Comparison of ENCODE assay signal across 23 cellular contexts in the genomic region with DNA sequence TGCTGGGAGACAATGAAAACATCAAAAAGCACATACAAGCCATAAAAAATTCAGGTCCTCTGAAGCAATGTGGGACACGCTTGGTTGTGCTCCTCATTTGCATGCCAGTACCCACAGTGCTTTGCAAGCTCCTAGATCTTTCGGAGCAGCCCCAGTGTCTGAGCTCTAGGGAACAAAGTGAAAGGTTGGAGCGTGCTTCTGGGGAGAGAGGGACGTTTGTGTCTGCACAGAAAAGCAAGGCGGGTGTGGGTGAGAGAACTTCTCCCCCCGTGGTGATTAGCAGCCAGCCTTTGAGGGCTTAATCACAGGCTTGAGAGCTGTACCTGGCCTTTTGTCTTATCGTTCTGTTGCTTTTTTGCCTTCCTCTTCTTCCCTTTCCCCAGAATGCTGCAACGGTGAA.
A peak's percentile ranks its signal among the peaks of the same experiment; 100 is the strongest.
DNase-seq lines count a peak whose midpoint lies in the region; ATAC-seq, FAIRE-seq and TF ChIP-seq lines count a peak whose summit lies in the region.
"Had no signal": no experiment of that assay in that cellular context is flagged by ENCODE, and none has a peak within 500 bp of the region (broad histone marks: within the 10 kb centered on the region; RNA-seq: fewer than 3 reads in every experiment).

No MANE protein-coding gene starts in this region.

- H3K27me3 Mint-ChIP-seq in WTC11 (ENCODE audit: low read depth), result peaks cover 3% of the 10 kb centered on the region; the same call in 1 of the 2 replicates

- intact Hi-C loops in sciatic nerve (cut with DNase I), result no loop called here

- no peak overlapping the region for H3K4me3 Mint-ChIP-seq in WTC11
- H3K4me3 Mint-ChIP-seq: activated naive CD8-positive, alpha-beta T cell treated with anti-CD3 and anti-CD28 coated beads, Interleukin-2, amount 50 U/mL, for 24 hours; CD8-positive, alpha-beta T cell; T-helper 1 cell treated with Interleukin-12 subunit alpha and Interleukin-12 subunit beta and Interleukin-4 antibody, amounts not matched to agents 30 μg/mL and 1 μg/mL, for 36 hours; type B pancreatic cell had no signal

- no peak for FAIRE-seq in RCC 7860 (lab: Jason Lieb, UNC)

- no peak overlapping the region for H3K27ac Mint-ChIP-seq in WTC11
- H3K27ac Mint-ChIP-seq: activated naive CD8-positive, alpha-beta T cell treated with anti-CD3 and anti-CD28 coated beads, Interleukin-2, amount 50 U/mL, for 24 hours; CD8-positive, alpha-beta T cell; T-helper 1 cell treated with Interleukin-12 subunit alpha and Interleukin-12 subunit beta and Interleukin-4 antibody, amounts not matched to agents 30 μg/mL and 1 μg/mL, for 36 hours; type B pancreatic cell had no signal

- peaks cover 7% of the 10 kb centered on the region; the same call in 1 of the 2 replicates for H3K4me1 Mint-ChIP-seq in WTC11
- H3K4me1 Mint-ChIP-seq: activated naive CD8-positive, alpha-beta T cell treated with anti-CD3 and anti-CD28 coated beads, Interleukin-2, amount 50 U/mL, for 24 hours had no signal

- H3K36me3 Mint-ChIP-seq in WTC11, result no peaks in the 10 kb centered on the region
- H3K36me3 Mint-ChIP-seq: CD8-positive, alpha-beta T cell; type B pancreatic cell had no signal

- POLR2A ChIA-PET in WTC11 (lab: Charles Lee), result no interaction called here

- ATAC-seq in WTC11 (peak; percentile 41; the same call in 1 of the 2 replicates), sciatic nerve (peak; percentile 79)
- ATAC-seq: activated naive CD8-positive, alpha-beta T cell treated with anti-CD3 and anti-CD28 coated beads, Interleukin-2, amount 50 U/mL, for 24 hours; CD8-positive, alpha-beta T cell; mucosa of descending colon had no signal

- peak; percentile 40 for DNase-seq in AG08395 (ENCODE audit: low spot score)
- DNase-seq in WTC11 (ENCODE audit: low spot score), result no peak
- DNase-seq in kidney glomerular epithelial cell (lab: John Stamatoyannopoulos, UW), result peak; percentile 10
- no peak for DNase-seq in sciatic nerve (ENCODE audit: low spot score)
- no peak for DNase-seq in DMS53 treated with DMSO at 0.1 percent for 48 hours (lab: John Stamatoyannopoulos, UW; ENCODE audit: unreplicated experiment)
- DNase-seq in NOMO-1 (lab: John Stamatoyannopoulos, UW; ENCODE audit: unreplicated experiment in 2 of 2), result no peak
- no peak for DNase-seq in RCC 7860 (ENCODE audit: low spot score)
- DNase-seq in NCI-H748 treated with DMSO at 0.1 percent for 48 hours (lab: John Stamatoyannopoulos, UW), result no peak
- DNase-seq: activated CD8-positive, alpha-beta memory T cell treated with anti-CD3 and anti-CD28 coated beads for 24 hours; activated naive CD8-positive, alpha-beta T cell treated with anti-CD3 and anti-CD28 coated beads, Interleukin-2, amount 50 U/mL, for 24 hours; CD8-positive, alpha-beta T cell; central memory CD4-positive, alpha-beta T cell; effector CD4-positive, alpha-beta T cell; esophagus squamous epithelium; IMR-90; islet precursor cell; mucosa of descending colon; NCI-H1694 treated with DMSO at 0.1 percent for 48 hours; NCI-H345; SHP77; stimulated activated CD4-positive, alpha-beta T cell treated with anti-CD3 and anti-CD28 coated beads, Interleukin-4, amount 100 ng/mL, for 24 hours had no signal

- H3K9me3 Mint-ChIP-seq in WTC11, result no peaks in the 10 kb centered on the region

- CTCF ChIA-PET in WTC11 (lab: Charles Lee), result interaction anchor here (0.7 kb wide), 1 partner anchor 203 kb away, joined by 3 read pairs; no protein-coding TSS in a partner anchor

- no peak for TF ChIP-seq CTCF in WTC11 (IDR thresholded peaks at IDR 0.05)

TF ChIP-seq in WTC11, 78 proteins besides CTCF, POLR2A, EP300 and RAD21:
- TF ChIP-seq RELA (CRISPR knock-in tag; IDR thresholded peaks at IDR 0.05; ENCODE audit: borderline replicate concordance), result no peak
- TF ChIP-seq, protein P1, sequence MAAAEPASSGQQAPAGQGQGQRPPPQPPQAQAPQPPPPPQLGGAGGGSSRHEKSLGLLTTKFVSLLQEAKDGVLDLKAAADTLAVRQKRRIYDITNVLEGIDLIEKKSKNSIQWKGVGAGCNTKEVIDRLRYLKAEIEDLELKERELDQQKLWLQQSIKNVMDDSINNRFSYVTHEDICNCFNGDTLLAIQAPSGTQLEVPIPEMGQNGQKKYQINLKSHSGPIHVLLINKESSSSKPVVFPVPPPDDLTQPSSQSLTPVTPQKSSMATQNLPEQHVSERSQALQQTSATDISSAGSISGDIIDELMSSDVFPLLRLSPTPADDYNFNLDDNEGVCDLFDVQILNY (CRISPR knock-in tag; IDR thresholded peaks at IDR 0.05), result no peak
- TF ChIP-seq KAT7 (CRISPR knock-in tag; IDR thresholded peaks at IDR 0.05; ENCODE audit: borderline replicate concordance), result no peak
- TF ChIP-seq CBFB (CRISPR knock-in tag; IDR thresholded peaks at IDR 0.05; ENCODE audit: low read depth), result no peak
- TF ChIP-seq, protein P2, sequence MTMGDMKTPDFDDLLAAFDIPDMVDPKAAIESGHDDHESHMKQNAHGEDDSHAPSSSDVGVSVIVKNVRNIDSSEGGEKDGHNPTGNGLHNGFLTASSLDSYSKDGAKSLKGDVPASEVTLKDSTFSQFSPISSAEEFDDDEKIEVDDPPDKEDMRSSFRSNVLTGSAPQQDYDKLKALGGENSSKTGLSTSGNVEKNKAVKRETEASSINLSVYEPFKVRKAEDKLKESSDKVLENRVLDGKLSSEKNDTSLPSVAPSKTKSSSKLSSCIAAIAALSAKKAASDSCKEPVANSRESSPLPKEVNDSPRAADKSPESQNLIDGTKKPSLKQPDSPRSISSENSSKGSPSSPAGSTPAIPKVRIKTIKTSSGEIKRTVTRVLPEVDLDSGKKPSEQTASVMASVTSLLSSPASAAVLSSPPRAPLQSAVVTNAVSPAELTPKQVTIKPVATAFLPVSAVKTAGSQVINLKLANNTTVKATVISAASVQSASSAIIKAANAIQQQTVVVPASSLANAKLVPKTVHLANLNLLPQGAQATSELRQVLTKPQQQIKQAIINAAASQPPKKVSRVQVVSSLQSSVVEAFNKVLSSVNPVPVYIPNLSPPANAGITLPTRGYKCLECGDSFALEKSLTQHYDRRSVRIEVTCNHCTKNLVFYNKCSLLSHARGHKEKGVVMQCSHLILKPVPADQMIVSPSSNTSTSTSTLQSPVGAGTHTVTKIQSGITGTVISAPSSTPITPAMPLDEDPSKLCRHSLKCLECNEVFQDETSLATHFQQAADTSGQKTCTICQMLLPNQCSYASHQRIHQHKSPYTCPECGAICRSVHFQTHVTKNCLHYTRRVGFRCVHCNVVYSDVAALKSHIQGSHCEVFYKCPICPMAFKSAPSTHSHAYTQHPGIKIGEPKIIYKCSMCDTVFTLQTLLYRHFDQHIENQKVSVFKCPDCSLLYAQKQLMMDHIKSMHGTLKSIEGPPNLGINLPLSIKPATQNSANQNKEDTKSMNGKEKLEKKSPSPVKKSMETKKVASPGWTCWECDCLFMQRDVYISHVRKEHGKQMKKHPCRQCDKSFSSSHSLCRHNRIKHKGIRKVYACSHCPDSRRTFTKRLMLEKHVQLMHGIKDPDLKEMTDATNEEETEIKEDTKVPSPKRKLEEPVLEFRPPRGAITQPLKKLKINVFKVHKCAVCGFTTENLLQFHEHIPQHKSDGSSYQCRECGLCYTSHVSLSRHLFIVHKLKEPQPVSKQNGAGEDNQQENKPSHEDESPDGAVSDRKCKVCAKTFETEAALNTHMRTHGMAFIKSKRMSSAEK (CRISPR knock-in tag; IDR thresholded peaks at IDR 0.05; ENCODE audit: borderline replicate concordance), result no peak
- TF ChIP-seq JAZF1 (CRISPR knock-in tag; IDR thresholded peaks at IDR 0.05), result no peak
- TF ChIP-seq MYBL2 (CRISPR knock-in tag; IDR thresholded peaks at IDR 0.05), result no peak
- no peak for TF ChIP-seq NFYB (CRISPR knock-in tag; conservative IDR thresholded peaks at IDR 0.05; ENCODE audit: low read depth)
- TF ChIP-seq, protein P3, sequence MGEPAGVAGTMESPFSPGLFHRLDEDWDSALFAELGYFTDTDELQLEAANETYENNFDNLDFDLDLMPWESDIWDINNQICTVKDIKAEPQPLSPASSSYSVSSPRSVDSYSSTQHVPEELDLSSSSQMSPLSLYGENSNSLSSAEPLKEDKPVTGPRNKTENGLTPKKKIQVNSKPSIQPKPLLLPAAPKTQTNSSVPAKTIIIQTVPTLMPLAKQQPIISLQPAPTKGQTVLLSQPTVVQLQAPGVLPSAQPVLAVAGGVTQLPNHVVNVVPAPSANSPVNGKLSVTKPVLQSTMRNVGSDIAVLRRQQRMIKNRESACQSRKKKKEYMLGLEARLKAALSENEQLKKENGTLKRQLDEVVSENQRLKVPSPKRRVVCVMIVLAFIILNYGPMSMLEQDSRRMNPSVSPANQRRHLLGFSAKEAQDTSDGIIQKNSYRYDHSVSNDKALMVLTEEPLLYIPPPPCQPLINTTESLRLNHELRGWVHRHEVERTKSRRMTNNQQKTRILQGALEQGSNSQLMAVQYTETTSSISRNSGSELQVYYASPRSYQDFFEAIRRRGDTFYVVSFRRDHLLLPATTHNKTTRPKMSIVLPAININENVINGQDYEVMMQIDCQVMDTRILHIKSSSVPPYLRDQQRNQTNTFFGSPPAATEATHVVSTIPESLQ (CRISPR knock-in tag; IDR thresholded peaks at IDR 0.05), result no peak
- TF ChIP-seq ATF1 (CRISPR knock-in tag; IDR thresholded peaks at IDR 0.05), result no peak
TF ChIP-seq in WTC11: peak in this region for 0.

Comparison
In these comparisons a context has a peak if more than half of its experiments do, and no peak if none do; other contexts are left out.
1. DNase-seq: peak in AG08395 (single experiment) and kidney glomerular epithelial cell (single experiment); none in WTC11 (single experiment), sciatic nerve (single experiment), DMS53 treated with DMSO at 0.1 percent for 48 hours (single experiment), NOMO-1 (0 of 2), RCC 7860 (single experiment) and NCI-H748 treated with DMSO at 0.1 percent for 48 hours (single experiment).